ENCODE assay signal across 8 cellular contexts in the genomic region with DNA sequence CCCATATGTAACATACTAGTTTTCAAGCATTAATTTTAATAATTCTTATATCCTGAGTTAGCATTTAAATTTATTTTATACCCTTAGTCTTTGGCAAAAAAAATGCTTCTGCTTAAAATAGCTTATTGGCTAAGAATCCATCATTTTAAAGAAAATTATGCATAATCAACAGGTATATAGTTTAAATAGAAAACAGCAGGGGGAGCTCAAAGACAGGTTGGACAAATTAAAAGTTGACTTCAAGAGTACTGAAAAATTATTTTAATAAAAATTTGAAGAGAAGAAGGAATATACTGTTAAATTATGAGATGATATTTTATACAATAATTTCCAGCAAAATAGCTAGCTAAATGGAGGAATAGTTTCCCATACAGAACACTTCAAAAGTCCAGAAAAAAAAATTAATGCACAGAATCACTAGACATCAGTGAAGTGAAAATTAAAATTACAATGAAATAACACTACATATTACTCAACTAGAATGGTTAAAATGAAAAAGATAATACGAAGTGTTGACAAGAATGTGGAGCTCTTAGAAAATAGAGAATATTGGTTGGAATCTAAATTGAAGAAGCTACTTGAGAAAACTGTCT.
DNase-seq lines count a peak whose midpoint lies in the region; ATAC-seq and TF ChIP-seq lines count a peak whose summit lies in the region.

No MANE protein-coding gene starts in this region.

- H3K4me1 ChIP-seq in BE2C = no peaks in the 10 kb centered on the region

- intact Hi-C loops in left colon (cut with DNase I, micrococcal nuclease) = loop anchor here in 1 of 2 donors (5.0 to 10.0 kb wide), 2 partner anchors 112 to 166 kb away; no protein-coding TSS in a partner anchor

- H3K27me3 ChIP-seq in BE2C (no peaks in the 10 kb centered on the region), MG63 (no peaks in the 10 kb centered on the region)

- H3K9me3 ChIP-seq in BE2C (no peaks in the 10 kb centered on the region), MG63 (no peaks in the 10 kb centered on the region)

- H3K36me3 ChIP-seq in BE2C (no peaks in the 10 kb centered on the region), MG63 (no peaks in the 10 kb centered on the region)

- peak; percentile 56 for ATAC-seq in left colon

- TF ChIP-seq CTCF in BE2C (IDR thresholded peaks at IDR 0.05; ENCODE audit: low read depth, low read length) (peak; percentile 50), LNCAP (IDR thresholded peaks at IDR 0.05) (peak; percentile 69), VCaP (conservative IDR thresholded peaks at IDR 0.05) (peak; percentile 98)

- H3K4me3 ChIP-seq in BE2C (ENCODE audit: low read depth, low read length) = no peak overlapping the region
- no peak overlapping the region for H3K4me3 ChIP-seq in MG63

- no peak for DNase-seq in BE2C
- DNase-seq in left colon = no peak
- DNase-seq in MG63 = no peak
- DNase-seq in stimulated activated CD4-positive, alpha-beta T cell treated with anti-CD3 and anti-CD28 coated beads, Interleukin-2, amount 100 ng/mL, for 48 hours = no peak
- no peak for DNase-seq in activated CD4-positive, alpha-beta T cell treated with anti-CD3 and anti-CD28 coated beads for 1 hour
- DNase-seq in NCI-H2227 treated with DMSO at 0.1 percent for 48 hours (lab: John Stamatoyannopoulos, UW) = no peak

- H3K27ac ChIP-seq in VCaP = peak overlapping the region; percentile 8; the same call in 1 of the 2 replicates
